8 cellular contexts compared by ENCODE assay signal in the genomic region with DNA sequence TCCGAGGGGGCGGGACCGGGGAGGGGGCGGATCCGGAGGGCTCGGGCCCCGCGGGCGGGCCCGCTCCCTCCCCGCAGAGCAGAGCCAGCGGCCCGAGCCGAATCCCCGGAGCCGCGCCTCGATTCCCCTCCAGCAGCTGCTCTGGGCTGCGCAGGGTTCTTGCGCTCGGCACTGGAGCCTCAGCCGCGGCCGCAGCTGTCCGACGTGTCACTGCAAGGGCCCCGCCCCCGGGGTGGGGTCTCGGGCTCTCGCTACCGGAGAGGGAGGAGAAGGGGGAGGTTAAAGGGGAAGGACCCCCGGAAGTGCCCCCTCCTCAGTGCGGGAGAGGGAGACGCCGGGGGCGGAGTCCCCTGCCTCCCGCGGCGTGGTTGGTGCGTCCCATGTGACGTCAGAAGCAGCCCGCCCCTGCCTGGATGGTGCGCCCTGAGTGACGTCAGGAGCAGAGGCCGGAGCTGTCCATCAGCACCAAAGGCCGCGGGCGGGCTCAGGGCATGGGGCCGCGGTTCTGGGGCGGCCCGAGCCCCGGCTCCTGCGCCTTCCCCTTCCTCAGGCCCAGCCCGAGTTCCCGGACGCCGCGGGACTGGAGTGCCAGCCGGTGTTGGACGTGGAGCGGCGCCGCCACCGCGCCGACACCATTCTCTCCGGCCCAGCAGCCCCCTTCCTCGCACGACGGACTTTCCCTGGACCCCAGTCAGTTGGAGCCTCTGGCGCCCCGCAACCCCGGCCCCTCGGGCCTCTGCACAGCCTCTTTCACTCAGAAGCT. TPM values are rescaled to one million over a fixed set of nuclear protein-coding genes. Genes with fewer than 3 reads are reported as not detected.
DNase-seq lines count a peak whose midpoint lies in the region; TF ChIP-seq lines count a peak whose summit lies in the region.

A gene with protein sequence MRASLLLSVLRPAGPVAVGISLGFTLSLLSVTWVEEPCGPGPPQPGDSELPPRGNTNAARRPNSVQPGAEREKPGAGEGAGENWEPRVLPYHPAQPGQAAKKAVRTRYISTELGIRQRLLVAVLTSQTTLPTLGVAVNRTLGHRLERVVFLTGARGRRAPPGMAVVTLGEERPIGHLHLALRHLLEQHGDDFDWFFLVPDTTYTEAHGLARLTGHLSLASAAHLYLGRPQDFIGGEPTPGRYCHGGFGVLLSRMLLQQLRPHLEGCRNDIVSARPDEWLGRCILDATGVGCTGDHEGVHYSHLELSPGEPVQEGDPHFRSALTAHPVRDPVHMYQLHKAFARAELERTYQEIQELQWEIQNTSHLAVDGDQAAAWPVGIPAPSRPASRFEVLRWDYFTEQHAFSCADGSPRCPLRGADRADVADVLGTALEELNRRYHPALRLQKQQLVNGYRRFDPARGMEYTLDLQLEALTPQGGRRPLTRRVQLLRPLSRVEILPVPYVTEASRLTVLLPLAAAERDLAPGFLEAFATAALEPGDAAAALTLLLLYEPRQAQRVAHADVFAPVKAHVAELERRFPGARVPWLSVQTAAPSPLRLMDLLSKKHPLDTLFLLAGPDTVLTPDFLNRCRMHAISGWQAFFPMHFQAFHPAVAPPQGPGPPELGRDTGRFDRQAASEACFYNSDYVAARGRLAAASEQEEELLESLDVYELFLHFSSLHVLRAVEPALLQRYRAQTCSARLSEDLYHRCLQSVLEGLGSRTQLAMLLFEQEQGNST (minus strand): TSS at position 214 of the 763 bp plus-strand sequence. CDS start 271 bp downstream, outside the sequence.
Gene TMEM198 (plus strand): TSS at position 433 of the 763 bp plus-strand sequence. CDS start 700 bp downstream, outside the sequence.

- H3K9me3 ChIP-seq in SJSA1 (replicated peaks) (no peaks in the 10 kb centered on the region), neuron (ENCODE audit: low read length) (no peaks in the 10 kb centered on the region)

- H3K4me3 ChIP-seq in SJSA1 = peak within 1 kb of the TSS; percentile 66
- H3K4me3 ChIP-seq in neuron (ENCODE audit: low read length) = peak within 1 kb of the TSS; percentile 68

- H3K36me3 ChIP-seq in SJSA1 (peaks cover 30% of the 10 kb centered on the region), neuron (ENCODE audit: insufficient read depth, low read length) (peaks cover 38% of the 10 kb centered on the region)

- CTCF ChIA-PET in HEK293T (lab: Yijun Ruan, JAX) = interaction anchor here (0.6 to 0.8 kb wide), 3 partner anchors 34 to 564 kb away, joined by 3 read pairs; no protein-coding TSS in a partner anchor
- CTCF ChIA-PET in activated naive CD4-positive, alpha-beta T cell treated with anti-CD3 and anti-CD28 coated beads for 36 hours (lab: Charles Lee) = interaction anchor here (1.0 to 6.0 kb wide), 7 partner anchors 10 to 103 kb away, joined by 3 to 56 read pairs (median 19); partner anchors contain the start of gene STK11IP

- H3K4me3 Mint-ChIP-seq in activated naive CD4-positive, alpha-beta T cell treated with anti-CD3 and anti-CD28 coated beads for 36 hours = peak within 1 kb of the TSS; percentile 79

- H3K9me3 Mint-ChIP-seq in activated naive CD4-positive, alpha-beta T cell treated with anti-CD3 and anti-CD28 coated beads for 36 hours = no peaks in the 10 kb centered on the region

- peaks cover 8% of the 10 kb centered on the region for H3K27me3 Mint-ChIP-seq in activated naive CD4-positive, alpha-beta T cell treated with anti-CD3 and anti-CD28 coated beads for 36 hours (ENCODE audit: low read depth)

- H3K27ac Mint-ChIP-seq in activated naive CD4-positive, alpha-beta T cell treated with anti-CD3 and anti-CD28 coated beads for 36 hours = no peak within 1 kb of the TSS

- intact Hi-C loops in activated naive CD4-positive, alpha-beta T cell treated with anti-CD3 and anti-CD28 coated beads for 36 hours (cut with micrococcal nuclease) = loop anchor here (1.0 to 5.0 kb wide), 9 partner anchors 9 to 383 kb away; partner anchors contain the start of genes CNPPD1, DNAJB2, GLB1L and GMPPA

- H3K4me1 ChIP-seq in SJSA1 (replicated peaks) = peaks cover 4% of the 10 kb centered on the region
- H3K4me1 ChIP-seq in neuron (ENCODE audit: insufficient read depth, low read length) = peaks cover 19% of the 10 kb centered on the region

- peaks cover 20% of the 10 kb centered on the region for H3K4me1 Mint-ChIP-seq in activated naive CD4-positive, alpha-beta T cell treated with anti-CD3 and anti-CD28 coated beads for 36 hours (ENCODE audit: low read depth)

- no peak within 1 kb of the TSS; the same call in 1 of the 2 replicates for H3K27ac ChIP-seq in SJSA1

- no peaks in the 10 kb centered on the region for H3K27me3 ChIP-seq in SJSA1 (replicated peaks)
- H3K27me3 ChIP-seq in neuron (ENCODE audit: insufficient read depth, low read length) = no peaks in the 10 kb centered on the region

- H2AFZ ChIP-seq in neuron (ENCODE audit: low read depth, low read length) = peak within 1 kb of the TSS; percentile 87

- H3K36me3 Mint-ChIP-seq in activated naive CD4-positive, alpha-beta T cell treated with anti-CD3 and anti-CD28 coated beads for 36 hours (ENCODE audit: low read depth) = peaks cover 5% of the 10 kb centered on the region

- DNase-seq in GF-D8 (lab: John Stamatoyannopoulos, UW) = peak; percentile 3
- peak; percentile 97 for DNase-seq in HEK293T (ENCODE audit: extremely low spot score)
- DNase-seq in MV-4-11 (lab: John Stamatoyannopoulos, UW) = peak; percentile 98
- DNase-seq in SJSA1 (ENCODE audit: low read depth in 1 of 2, low spot score in 2 of 2) = peak; percentile 99
- DNase-seq in activated naive CD4-positive, alpha-beta T cell treated with anti-CD3 and anti-CD28 coated beads for 36 hours = peak; percentile 97
- DNase-seq in foreskin melanocyte = peak; percentile 97
- peak; percentile 95 for DNase-seq in stromal cell of bone marrow (ENCODE audit: low read depth)

- POLR2A ChIA-PET in HEK293T (lab: Yijun Ruan, JAX) = interaction anchor here (0.8 to 2.0 kb wide), 7 partner anchors 18 to 185 kb away, joined by 3 to 9 read pairs (median 3); partner anchors contain the start of genes OBSL1 and STK11IP

TF ChIP-seq in HEK293T, 16 proteins besides CTCF, POLR2A, EP300 and RAD21:
- TF ChIP-seq FOXM1 (IDR thresholded peaks at IDR 0.05; ENCODE audit: borderline replicate concordance) (peak; percentile 75; the same call in 1 of the 2 replicates), PKNOX1 (IDR thresholded peaks at IDR 0.05) (peak; percentile 94), NFRKB (IDR thresholded peaks at IDR 0.05) (no peak), HDGF (IDR thresholded peaks at IDR 0.05; ENCODE audit: borderline replicate concordance) (0 out of 2 replicates have a peak, but pooled peaks have one; percentile 31), CTBP1 (IDR thresholded peaks at IDR 0.05; ENCODE audit: borderline replicate concordance) (no peak)

RNA-seq across cellular contexts. Expression of the first gene that starts in this region (rescaled TPM):
- total RNA-seq in SJSA1 (2014; rRNA removed; shearing (Covaris generic)) = 113 and 125 TPM in 2 replicates
- total RNA-seq in activated naive CD4-positive, alpha-beta T cell treated with anti-CD3 and anti-CD28 coated beads for 36 hours = 1 to 10 TPM; 8.5 to 9.0 TPM

RNA-seq across cellular contexts. Expression of gene TMEM198, which starts in this region (rescaled TPM):
- 0.03 and 0.37 TPM in 2 replicates for total RNA-seq in SJSA1 (2014; rRNA removed; shearing (Covaris generic))
- 1 to 10 TPM in 1 of 2 experiments, under 1 TPM in 1; 0.86 to 1.1 TPM for total RNA-seq in activated naive CD4-positive, alpha-beta T cell treated with anti-CD3 and anti-CD28 coated beads for 36 hours

Comparison
In these comparisons a context has a peak if more than half of its experiments do, and no peak if none do; other contexts are left out.
1. RNA of the first gene that starts in this region (total RNA-seq): 113 to 125 TPM in SJSA1; 8.5 to 9.0 TPM in activated naive CD4-positive, alpha-beta T cell treated with anti-CD3 and anti-CD28 coated beads for 36 hours; every median in the first group is over 10 times any median in the second.
2. DNase-seq: peak in every context shown above with its lines; median percentile 99 in SJSA1; 98 in MV-4-11; 97 in HEK293T; 97 in activated naive CD4-positive, alpha-beta T cell treated with anti-CD3 and anti-CD28 coated beads for 36 hours; 97 in foreskin melanocyte; 95 in stromal cell of bone marrow; 3 in GF-D8.